In the genomic region with DNA sequence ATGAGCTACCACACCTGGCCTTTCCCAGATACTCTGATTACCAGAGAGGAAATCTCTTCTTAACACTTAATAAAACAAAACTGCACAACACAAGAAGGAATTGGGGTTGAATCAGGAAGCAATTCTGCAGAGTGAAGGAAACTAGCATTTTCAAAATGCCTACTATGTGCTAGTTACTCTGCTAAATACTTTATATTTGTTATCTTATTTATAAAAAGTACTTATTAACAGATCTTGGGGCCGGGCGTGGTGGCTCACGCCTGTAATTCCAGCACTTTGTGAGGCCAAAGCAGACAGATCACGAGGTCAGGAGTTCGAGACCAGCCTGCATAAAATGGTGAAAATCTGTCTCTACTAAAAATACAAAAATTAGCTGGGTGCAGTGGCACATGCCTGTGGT, we compare ENCODE assay signal across 29 cellular contexts.
"Had no signal": no experiment of that assay in that cellular context is flagged by ENCODE, and none has a peak within 500 bp of the region (broad histone marks: within the 10 kb centered on the region; RNA-seq: fewer than 3 reads in every experiment).

No MANE protein-coding gene starts in this region.

- H3K9ac ChIP-seq: KMS-11 had no signal

- H3K4me1 ChIP-seq: body of pancreas, breast epithelium, SJCRH30 had no signal

- H3K9me3 ChIP-seq: body of pancreas, breast epithelium, SJCRH30 had no signal

- FAIRE-seq: astrocyte had no signal

- H3K27me3 ChIP-seq: body of pancreas, breast epithelium, SJCRH30 had no signal

- H3K27ac Mint-ChIP-seq: activated CD4-positive, alpha-beta T cell treated with anti-CD3 and anti-CD28 coated beads, Interleukin-2, amount 10 ng/mL, durations not matched to agents 24 days and 14 days; activated CD8-positive, alpha-beta T cell treated with anti-CD3 and anti-CD28 coated beads for 36 hours; activated naive CD4-positive, alpha-beta T cell treated with anti-CD3 and anti-CD28 coated beads, Interleukin-2, amount 50 U/mL, for 24 hours; activated naive CD8-positive, alpha-beta T cell treated with anti-CD3 and anti-CD28 coated beads, Interleukin-2, amount 10 ng/mL, durations not matched to agents 7 days and 5 days; activated T-helper 2 cell treated with anti-CD3 and anti-CD28 coated beads, Interferon-gamma antibody, Interleukin-2, Interleukin-4, amounts not matched to agents 10 μg/mL and 5 μg/mL and 100 μg/mL, durations not matched to agents 14 hours and 24 hours and 36 hours had no signal

- H3K4me3 ChIP-seq: body of pancreas, breast epithelium, SJCRH30, SK-N-MC had no signal

- H3K9me3 Mint-ChIP-seq: activated CD4-positive, alpha-beta T cell treated with anti-CD3 and anti-CD28 coated beads, Interleukin-2, amount 10 ng/mL, durations not matched to agents 24 days and 14 days; activated CD8-positive, alpha-beta T cell treated with anti-CD3 and anti-CD28 coated beads for 36 hours; activated naive CD4-positive, alpha-beta T cell treated with anti-CD3 and anti-CD28 coated beads, Interleukin-2, amount 50 U/mL, for 24 hours; activated naive CD8-positive, alpha-beta T cell treated with anti-CD3 and anti-CD28 coated beads, Interleukin-2, amount 10 ng/mL, durations not matched to agents 7 days and 5 days; activated T-cell treated with anti-CD3 and anti-CD28 coated beads, Interleukin-2, amount 50 U/mL, for 72 hours had no signal

- H3K4me2 ChIP-seq: KMS-11 had no signal

- ATAC-seq: activated CD8-positive, alpha-beta T cell treated with anti-CD3 and anti-CD28 coated beads for 36 hours; activated T-cell treated with anti-CD3 and anti-CD28 coated beads, Interleukin-2, amount 50 U/mL, for 72 hours; body of pancreas; Panc1 had no signal

- DNase-seq: activated CD4-positive, alpha-beta T cell treated with anti-CD3 and anti-CD28 coated beads, Interleukin-2, amount 10 ng/mL, durations not matched to agents 24 days and 14 days; activated CD4-positive, alpha-beta T cell treated with anti-CD3 and anti-CD28 coated beads, Interleukin-2, amount 50 U/mL, for 4 hours; activated CD8-positive, alpha-beta T cell treated with anti-CD3 and anti-CD28 coated beads for 36 hours; activated gamma-delta T cell; activated naive CD4-positive, alpha-beta T cell treated with Interleukin-2 at 50 U/mL for 16 hours; activated naive CD8-positive, alpha-beta T cell treated with anti-CD3 and anti-CD28 coated beads, Interleukin-2, amount 10 ng/mL, durations not matched to agents 7 days and 5 days; activated T-cell treated with anti-CD3 and anti-CD28 coated beads, Interleukin-2, amount 50 U/mL, for 1 hour; activated T-cell treated with anti-CD3 and anti-CD28 coated beads, Interleukin-2, amount 50 U/mL, for 72 hours; amygdala; body of pancreas; MM.1S; MV-4-11; NCI-H1092; NCI-H1436 treated with DMSO at 0.1 percent for 48 hours; NCI-H1694 treated with DMSO at 0.1 percent for 48 hours; NCI-H2029; NCI-H345; NCI-H524 treated with DMSO at 0.1 percent for 48 hours; SHP77; SJCRH30; T1000; WERI-Rb-1 had no signal

- H3K27me3 Mint-ChIP-seq: activated CD4-positive, alpha-beta T cell treated with anti-CD3 and anti-CD28 coated beads, Interleukin-2, amount 10 ng/mL, durations not matched to agents 24 days and 14 days; activated CD8-positive, alpha-beta T cell treated with anti-CD3 and anti-CD28 coated beads for 36 hours; activated naive CD4-positive, alpha-beta T cell treated with anti-CD3 and anti-CD28 coated beads, Interleukin-2, amount 50 U/mL, for 24 hours; activated naive CD8-positive, alpha-beta T cell treated with anti-CD3 and anti-CD28 coated beads, Interleukin-2, amount 10 ng/mL, durations not matched to agents 7 days and 5 days had no signal

- H3K27ac ChIP-seq: body of pancreas, breast epithelium, KMS-11, SJCRH30, SK-N-MC, WERI-Rb-1 had no signal

- H3K36me3 ChIP-seq: breast epithelium, SJCRH30, WERI-Rb-1 had no signal

- H3K4me3 Mint-ChIP-seq: activated CD4-positive, alpha-beta T cell treated with anti-CD3 and anti-CD28 coated beads, Interleukin-2, amount 10 ng/mL, durations not matched to agents 24 days and 14 days; activated CD8-positive, alpha-beta T cell treated with anti-CD3 and anti-CD28 coated beads for 36 hours; activated naive CD4-positive, alpha-beta T cell treated with anti-CD3 and anti-CD28 coated beads, Interleukin-2, amount 50 U/mL, for 24 hours; activated naive CD8-positive, alpha-beta T cell treated with anti-CD3 and anti-CD28 coated beads, Interleukin-2, amount 10 ng/mL, durations not matched to agents 7 days and 5 days; activated T-cell treated with anti-CD3 and anti-CD28 coated beads, Interleukin-2, amount 50 U/mL, for 72 hours had no signal
